8 cellular contexts compared by ENCODE assay signal in the genomic region with DNA sequence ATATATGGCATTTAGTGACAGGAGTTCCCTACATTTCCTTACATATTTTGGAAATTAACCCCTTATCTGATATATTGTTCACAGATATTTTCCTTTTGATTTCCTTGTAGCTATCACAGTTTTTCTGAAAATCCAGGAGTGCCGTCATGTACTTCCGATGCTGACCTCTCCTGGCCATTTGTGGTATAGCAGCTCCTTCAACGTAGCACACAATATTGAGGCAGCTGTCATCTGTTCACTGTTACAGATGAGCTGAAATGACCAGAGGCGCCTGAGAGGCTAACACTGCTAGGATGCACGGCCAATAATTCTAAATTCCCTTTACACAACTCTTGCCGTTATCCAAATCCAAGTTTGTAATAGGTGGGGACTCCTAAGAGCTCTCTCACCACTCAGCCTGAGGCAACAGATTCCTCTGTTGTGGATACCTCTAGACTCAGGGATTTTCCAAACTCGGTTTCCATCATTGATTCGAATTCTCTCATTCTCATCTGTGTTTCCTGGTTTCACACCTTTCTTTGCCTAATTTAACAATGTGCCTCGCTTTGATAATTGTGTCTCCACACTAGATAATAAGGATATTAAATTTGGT. TPM values are rescaled to one million over a fixed set of nuclear protein-coding genes. Genes with fewer than 3 reads are reported as not detected.
A peak's percentile ranks its signal among the peaks of the same experiment; 100 is the strongest.
DNase-seq lines count a peak whose midpoint lies in the region; ATAC-seq lines count a peak whose summit lies in the region.

No MANE protein-coding gene starts in this region.

- no peaks in the 10 kb centered on the region for H3K36me3 Mint-ChIP-seq in central memory CD8-positive, alpha-beta T cell (ENCODE audit: insufficient read depth)

- peaks cover 6% of the 10 kb centered on the region for H3K27me3 Mint-ChIP-seq in central memory CD8-positive, alpha-beta T cell

- peak; percentile 61 for ATAC-seq in GM19025 (IDR thresholded peaks at IDR 0.05; ENCODE audit: low read depth, unreplicated experiment)
- peak; percentile 96 for ATAC-seq in HG03159 (IDR thresholded peaks at IDR 0.05; ENCODE audit: unreplicated experiment)
- no peak for ATAC-seq in central memory CD8-positive, alpha-beta T cell (replicated peaks; ENCODE audit: extremely low read depth, poor library complexity, severe bottlenecking)
- peak; percentile 97 for ATAC-seq in left lobe of liver

- H3K4me3 Mint-ChIP-seq in central memory CD8-positive, alpha-beta T cell, result no peak overlapping the region

- H3K4me1 Mint-ChIP-seq in central memory CD8-positive, alpha-beta T cell, result no peaks in the 10 kb centered on the region

- DNase-seq in C1 segment of cervical spinal cord (lab: John Stamatoyannopoulos, UW) (peak in 10 of 14 donors; percentile 2 to 31 (median 12)), NCI-H2196 treated with DMSO at 0.1 percent for 48 hours (lab: John Stamatoyannopoulos, UW; ENCODE audit: unreplicated experiment) (peak; percentile 35), left lobe of liver (ENCODE audit: low spot score) (peak; percentile 60)
- peak; percentile 4 to 39 (median 16) for DNase-seq in activated CD4-positive, CD25-positive, alpha-beta regulatory T cell (lab: John Stamatoyannopoulos, UW)
- DNase-seq in central memory CD8-positive, alpha-beta T cell (ENCODE audit: low spot score in 2 of 2), result peak; percentile 24 to 40
- DNase-seq in stimulated activated CD4-positive, alpha-beta T cell treated with anti-CD3 and anti-CD28 coated beads, TNF-alpha, amount 100 ng/mL, for 1 hour (ENCODE audit: low read depth in 3 of 3, low spot score in 1 of 3), result peak in 2 of 3 donors; percentile 2 to 44

- H3K9me3 Mint-ChIP-seq in central memory CD8-positive, alpha-beta T cell, result no peaks in the 10 kb centered on the region

- H3K27ac Mint-ChIP-seq in central memory CD8-positive, alpha-beta T cell (ENCODE audit: low read depth), result no peak overlapping the region

RNA-seq across cellular contexts. Expression of gene MMUT, which starts 53.0 kb away (rescaled TPM):
- total RNA-seq in left lobe of liver, result 64.0 TPM

RNA-seq across cellular contexts. Expression of gene CENPQ, which starts 53.1 kb away (rescaled TPM):
- 0.98 TPM for total RNA-seq in left lobe of liver
